In the genomic region with DNA sequence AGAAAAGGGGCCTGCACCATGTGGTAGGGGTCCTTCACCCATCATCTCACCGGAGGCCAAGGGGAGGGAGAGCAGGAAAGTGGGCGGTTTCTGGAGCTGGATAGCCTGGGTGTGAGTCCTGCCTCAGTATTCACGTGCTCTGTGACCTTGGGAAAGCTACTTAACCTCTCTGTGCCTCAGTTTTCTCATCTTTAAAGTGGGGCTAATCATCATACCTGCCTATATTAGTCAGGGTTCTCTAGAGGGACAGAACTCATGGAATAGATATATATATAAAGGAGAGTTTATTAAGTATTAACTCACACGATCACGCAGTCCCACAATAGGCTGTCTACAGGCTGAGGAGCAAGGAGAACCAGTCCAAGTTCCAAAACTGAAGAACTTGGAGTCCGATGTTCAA, we compare ENCODE assay signal across 23 cellular contexts.
"Had no signal": no experiment of that assay in that cellular context is flagged by ENCODE, and none has a peak within 500 bp of the region (broad histone marks: within the 10 kb centered on the region; RNA-seq: fewer than 3 reads in every experiment).

No MANE protein-coding gene starts in this region.

- H3K27ac ChIP-seq: neural progenitor cell, ovary, parathyroid adenoma, psoas muscle, skin epidermis, stomach, suprapubic skin, testis, tibial artery, transverse colon, upper lobe of right lung, uterus had no signal

- H3K4me3 ChIP-seq: neural progenitor cell, ovary, psoas muscle, skin epidermis, smooth muscle cell, stomach, suprapubic skin, testis, tibial artery, transverse colon, upper lobe of right lung, uterus had no signal

- H3K27me3 ChIP-seq: neural progenitor cell, ovary, testis, uterus had no signal

- H3K36me3 ChIP-seq: neural progenitor cell, ovary, stomach, suprapubic skin, tibial artery, transverse colon, upper lobe of right lung, uterus had no signal

- H3K4me1 ChIP-seq: neural progenitor cell, parathyroid adenoma, psoas muscle, stomach, suprapubic skin, testis, tibial artery, transverse colon, upper lobe of right lung, uterus had no signal

- DNase-seq: naive thymus-derived CD4-positive, alpha-beta T cell; natural killer cell; occipital lobe; ovary; psoas muscle; right cardiac atrium; stimulated activated CD4-positive, alpha-beta T cell treated with anti-CD3 and anti-CD28 coated beads, Interleukin-15, amount 100 ng/mL, for 24 hours; stimulated activated CD4-positive, alpha-beta T cell treated with anti-CD3 and anti-CD28 coated beads, Interleukin-2, amount 100 ng/mL, for 24 hours; stimulated activated CD4-positive, alpha-beta T cell treated with anti-CD3 and anti-CD28 coated beads, Interleukin-2, amount 100 ng/mL, for 48 hours; stimulated activated CD4-positive, alpha-beta T cell treated with anti-CD3 and anti-CD28 coated beads, Interleukin-4, amount 100 ng/mL, for 24 hours; stimulated activated naive B cell treated with anti-CD40 and anti-IgM and Interleukin-4, amounts not matched to agents 10 μg/mL and 1 μg/mL and 100 μg/mL, for 72 hours; stimulated activated naive CD4-positive, alpha-beta T cell treated with Interleukin-2 at 50 U/mL for 16 hours; stomach; testis; tibial artery; transverse colon; upper lobe of right lung; uterus had no signal

- H3K9me3 ChIP-seq: ovary, psoas muscle, stomach, suprapubic skin, testis, tibial artery, transverse colon, upper lobe of right lung, uterus had no signal
